ENCODE assay signal across 7 cellular contexts in the genomic region with DNA sequence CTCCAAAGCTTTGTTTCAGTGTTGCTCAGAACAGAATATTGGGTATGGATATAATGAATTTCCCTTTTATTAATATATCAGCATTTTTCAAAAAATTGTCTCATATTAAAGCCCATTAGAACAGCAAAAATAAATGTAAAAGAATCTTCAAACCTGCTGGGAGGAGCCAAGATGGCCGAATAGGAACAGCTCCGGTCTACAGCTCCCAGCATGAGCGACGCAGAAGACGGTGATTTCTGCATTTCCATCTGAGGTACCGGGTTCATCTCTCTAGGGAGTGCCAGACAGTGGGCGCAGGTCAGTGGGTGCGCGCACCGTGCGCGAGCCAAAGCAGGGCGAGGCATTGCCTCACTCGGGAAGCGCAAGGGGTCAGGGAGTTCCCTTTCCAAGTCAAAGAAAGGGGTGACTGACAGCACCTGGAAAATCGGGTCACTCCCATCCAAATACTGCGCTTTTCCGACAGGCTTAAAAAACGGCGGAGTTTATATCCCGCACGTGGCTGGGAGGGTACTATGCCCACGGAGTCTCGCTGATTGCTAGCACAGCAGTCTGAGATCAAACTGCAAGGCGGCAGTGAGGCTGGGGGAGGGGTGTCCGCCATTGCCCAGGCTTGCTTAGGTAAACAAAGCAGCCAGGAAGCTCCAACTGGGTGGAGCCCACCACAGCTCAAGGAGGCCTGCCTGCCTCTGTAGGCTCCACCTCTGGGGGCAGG.
DNase-seq lines count a peak whose midpoint lies in the region; ATAC-seq and TF ChIP-seq lines count a peak whose summit lies in the region.
"Not testable (repeated sequence)": the region's sequence is repeated elsewhere in the genome, so short reads cannot be mapped to it uniquely, and the experiment has no call there.

No MANE protein-coding gene starts in this region.

- H3K36me3 Mint-ChIP-seq in H9 (ENCODE audit: insufficient read depth in 1 of 3, low read depth in 3 of 3); WTC11: not testable (repeated sequence)

- H3K9me3 ChIP-seq in H9 (ENCODE audit: control insufficient read depth, low read depth, low read length); cardiac muscle cell (ENCODE audit: low read depth); neuronal stem cell (replicated peaks in 1 of 2; ENCODE audit: control insufficient read depth in 2 of 2, insufficient read depth in 1 of 2, low read depth in 1 of 2, low read length in 2 of 2): not testable (repeated sequence)

- no CpG with 5 or more reads among the region's 26 CpGs for WGBS in H9 (ENCODE audit: extremely low coverage, insufficient read length, low lambda C conversion rate)
- no CpG with 5 or more reads among the region's 26 CpGs for WGBS in neuronal stem cell (ENCODE audit: extremely low coverage in 2 of 2, insufficient read length in 2 of 2, insufficient replicate concordance in 1 of 2), 2 donors

- not testable (repeated sequence) for TF ChIP-seq CTCF in H9 (conservative IDR thresholded peaks at IDR 0.05); WTC11 (IDR thresholded peaks at IDR 0.05); cardiac muscle cell (IDR thresholded peaks at IDR 0.05; ENCODE audit: low read depth, low read length)

- H3K4me3 Mint-ChIP-seq in H9 (peak overlapping the region; percentile 79 to 87), WTC11 (peak overlapping the region; percentile 95)

- H3K4me2 ChIP-seq in H9 (ENCODE audit: insufficient read depth, insufficient read length, low read length); neuronal stem cell (ENCODE audit: insufficient read depth, low read length, poor library complexity, severe bottlenecking): not testable (repeated sequence)

- H2AFZ ChIP-seq in H9 (ENCODE audit: low read length), result not testable (repeated sequence)
- H2AFZ ChIP-seq in neuronal stem cell (ENCODE audit: low read length), result peak overlapping the region; percentile 74

- not testable (repeated sequence) for H4K20me1 ChIP-seq in H9 (ENCODE audit: control insufficient read depth, insufficient read depth, insufficient read length)

- intact Hi-C loops in left colon (cut with DNase I, micrococcal nuclease), result not testable (repeated sequence)

- H3K14ac ChIP-seq in H9 (ENCODE audit: insufficient read depth, low read length); neuronal stem cell (ENCODE audit: low read length): not testable (repeated sequence)

- H3K56ac ChIP-seq in H9 (ENCODE audit: insufficient read length, low read depth, low read length), result not testable (repeated sequence)

- H4K8ac ChIP-seq in H9 (replicated peaks; ENCODE audit: insufficient read length, low read depth, low read length); neuronal stem cell (ENCODE audit: low read depth, low read length): not testable (repeated sequence)

- H3K4me1 Mint-ChIP-seq in H9, result peaks cover 7 to 10% of the 10 kb centered on the region in 2 experiments
- peaks cover 16% of the 10 kb centered on the region for H3K4me1 Mint-ChIP-seq in WTC11

- H4K5ac ChIP-seq in H9 (ENCODE audit: insufficient read length, low read depth, low read length), result not testable (repeated sequence)

- H3K9me3 Mint-ChIP-seq in H9, result peaks cover 9 to 10% of the 10 kb centered on the region in 2 experiments; a peak in 4 of 5 replicates
- not testable (repeated sequence) for H3K9me3 Mint-ChIP-seq in WTC11

- not testable (repeated sequence) for H3K27me3 Mint-ChIP-seq in H9 (ENCODE audit: low read depth); WTC11 (ENCODE audit: low read depth)

- H3K23me2 ChIP-seq in H9 (ENCODE audit: insufficient read length, low read depth, low read length, poor library complexity, severe bottlenecking), result not testable (repeated sequence)

- H3K79me2 ChIP-seq in H9 (ENCODE audit: insufficient read depth, low read length), result not testable (repeated sequence)

- H3K4me3 ChIP-seq in cardiac muscle cell (peak overlapping the region; percentile 42), neuronal stem cell (ENCODE audit: low read length in 2 of 2) (peak overlapping the region in 1 of 2 donors; percentile 38)

- ATAC-seq in WTC11 (peak; percentile 46), left colon (peak; percentile 57)

- DNase-seq in H9 (peak; percentile 27), NCI-H146 treated with DMSO at 0.1 percent for 48 hours (lab: John Stamatoyannopoulos, UW; ENCODE audit: unreplicated experiment) (peak; percentile 27), NCI-H82 (lab: John Stamatoyannopoulos, UW) (peak; percentile 4), WTC11 (ENCODE audit: low spot score) (peak; percentile 24), left colon (peak in 1 of 2 donors; percentile 3)
- not testable (repeated sequence) for DNase-seq in cardiac muscle cell (ENCODE audit: low read depth in 1 of 2, low spot score in 1 of 2); neuronal stem cell (ENCODE audit: low spot score)

- not testable (repeated sequence) for H3K23ac ChIP-seq in H9 (ENCODE audit: insufficient read length, low read depth, low read length); neuronal stem cell (ENCODE audit: low read depth, low read length, poor library complexity)

- H2BK120ac ChIP-seq in H9 (ENCODE audit: low read depth, low read length, poor library complexity, severe bottlenecking); neuronal stem cell (ENCODE audit: low read depth, low read length): not testable (repeated sequence)

- H3K27me3 ChIP-seq in H9 (ENCODE audit: insufficient read depth, low read length); cardiac muscle cell; neuronal stem cell (ENCODE audit: control insufficient read depth in 3 of 3, insufficient read depth in 3 of 3, low read depth in 1 of 3, low read length in 3 of 3): not testable (repeated sequence)

- not testable (repeated sequence) for H3K18ac ChIP-seq in H9 (ENCODE audit: insufficient read length, low read depth, low read length); neuronal stem cell (ENCODE audit: low read length)

- not testable (repeated sequence) for H3K4ac ChIP-seq in H9 (ENCODE audit: low read depth, low read length); neuronal stem cell (ENCODE audit: low read length)

- H2BK15ac ChIP-seq in H9 (ENCODE audit: low read depth, low read length); neuronal stem cell (ENCODE audit: low read length): not testable (repeated sequence)

- not testable (repeated sequence) for H3K9ac ChIP-seq in H9 (ENCODE audit: extremely low read depth, insufficient read length, low read length); neuronal stem cell (ENCODE audit: low read depth, low read length, poor library complexity)

- H3T11ph ChIP-seq in H9 (ENCODE audit: low read length), result not testable (repeated sequence)

- CTCF ChIA-PET in WTC11 (lab: Charles Lee), result not testable (repeated sequence)

- H3K36me3 ChIP-seq in cardiac muscle cell; neuronal stem cell (replicated peaks in 1 of 2; ENCODE audit: control insufficient read depth in 2 of 2, insufficient read depth in 2 of 2, low read length in 2 of 2): not testable (repeated sequence)

- H2AK5ac ChIP-seq in H9 (ENCODE audit: insufficient read length, low read length); neuronal stem cell (ENCODE audit: low read depth, low read length): not testable (repeated sequence)

- H2BK20ac ChIP-seq in H9 (ENCODE audit: low read depth, low read length, poor library complexity, severe bottlenecking), result not testable (repeated sequence)

- not testable (repeated sequence) for H2BK5ac ChIP-seq in H9 (ENCODE audit: insufficient read length, low read length); neuronal stem cell (ENCODE audit: low read length)

- H3K27ac Mint-ChIP-seq in H9, result peak overlapping the region; percentile 96 to 99 (median 99)
- H3K27ac Mint-ChIP-seq in WTC11, result peak overlapping the region; percentile 98

- H3K4me1 ChIP-seq in H9 (ENCODE audit: insufficient read depth, low read length); cardiac muscle cell (ENCODE audit: low read depth); neuronal stem cell (ENCODE audit: control insufficient read depth in 2 of 2, insufficient read depth in 1 of 2, low read depth in 1 of 2, low read length in 2 of 2): not testable (repeated sequence)

- H3K27ac ChIP-seq in H9 (ENCODE audit: insufficient read length, low read depth, low read length); neuronal stem cell (replicated peaks; ENCODE audit: low read length): not testable (repeated sequence)
- peak overlapping the region; percentile 68 for H3K27ac ChIP-seq in cardiac muscle cell

- H4K91ac ChIP-seq in H9 (ENCODE audit: insufficient read length, low read depth, low read length); neuronal stem cell (ENCODE audit: low read depth, low read length, poor library complexity): not testable (repeated sequence)

- POLR2A ChIA-PET in WTC11 (lab: Charles Lee), result not testable (repeated sequence)

- H2BK12ac ChIP-seq in H9 (ENCODE audit: insufficient read length, low read depth, low read length); neuronal stem cell (ENCODE audit: low read length): not testable (repeated sequence)

- not testable (repeated sequence) for H3K79me1 ChIP-seq in H9 (ENCODE audit: insufficient read depth, low read depth, low read length, poor library complexity, severe bottlenecking); neuronal stem cell (ENCODE audit: low read depth, low read length)
